ENCODE assay signal across 17 cellular contexts in the genomic region with DNA sequence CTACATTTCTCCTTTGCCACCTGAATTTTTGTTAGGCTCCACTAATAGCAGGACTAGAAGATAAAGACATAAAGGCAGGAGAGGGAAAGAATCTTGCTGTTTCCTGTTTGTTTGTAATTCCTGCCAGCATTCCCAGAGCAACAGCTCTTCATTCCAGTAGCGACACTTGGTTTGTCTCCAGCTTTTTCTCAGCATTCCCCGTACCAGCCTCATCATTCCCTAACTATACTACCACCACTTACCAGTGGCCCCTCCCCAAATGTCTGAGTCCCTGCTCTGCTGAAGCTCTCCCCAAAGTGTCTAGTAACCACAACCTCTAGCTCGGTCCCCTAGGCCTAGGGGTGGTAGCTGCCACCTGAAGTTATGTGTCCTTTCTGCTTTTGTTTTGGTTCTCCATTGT.
"Had no signal": no experiment of that assay in that cellular context is flagged by ENCODE, and none has a peak within 500 bp of the region (broad histone marks: within the 10 kb centered on the region; RNA-seq: fewer than 3 reads in every experiment).

No MANE protein-coding gene starts in this region.

- H3K4me1 ChIP-seq: ascending aorta, gastroesophageal sphincter, left lung, suprapubic skin had no signal

- H3K4me3 Mint-ChIP-seq: activated naive CD4-positive, alpha-beta T cell treated with anti-CD3 and anti-CD28 coated beads for 36 hours; activated naive CD8-positive, alpha-beta T cell treated with anti-CD3 and anti-CD28 coated beads, Interleukin-2, amount 50 U/mL, for 24 hours; effector memory CD8-positive, alpha-beta T cell; nephron; type B pancreatic cell had no signal

- DNase-seq: activated naive CD4-positive, alpha-beta T cell treated with anti-CD3 and anti-CD28 coated beads for 36 hours; activated naive CD8-positive, alpha-beta T cell treated with anti-CD3 and anti-CD28 coated beads, Interleukin-2, amount 50 U/mL, for 24 hours; dermis blood vessel endothelial cell; effector memory CD8-positive, alpha-beta T cell; kidney; left lung; mammary epithelial cell; stimulated activated CD4-positive, alpha-beta T cell treated with anti-CD3 and anti-CD28 coated beads, Interleukin-15, amount 100 ng/mL, for 24 hours; stimulated activated CD4-positive, alpha-beta T cell treated with anti-CD3 and anti-CD28 coated beads, Interleukin-4, amount 100 ng/mL, for 24 hours had no signal

- H3K36me3 ChIP-seq: ascending aorta, right atrium auricular region had no signal

- H3K27ac Mint-ChIP-seq: activated naive CD4-positive, alpha-beta T cell treated with anti-CD3 and anti-CD28 coated beads for 36 hours; activated naive CD8-positive, alpha-beta T cell treated with anti-CD3 and anti-CD28 coated beads, Interleukin-2, amount 50 U/mL, for 24 hours; effector memory CD8-positive, alpha-beta T cell; progenitor cell of endocrine pancreas; type B pancreatic cell had no signal

- H3K27me3 Mint-ChIP-seq: activated naive CD8-positive, alpha-beta T cell treated with anti-CD3 and anti-CD28 coated beads, Interleukin-2, amount 50 U/mL, for 24 hours; effector memory CD8-positive, alpha-beta T cell; progenitor cell of endocrine pancreas; type B pancreatic cell had no signal

- H3K4me3 ChIP-seq: ascending aorta, gastroesophageal sphincter, left lung, right atrium auricular region, skin epidermis, suprapubic skin had no signal

- H3K9me3 ChIP-seq: ascending aorta, gastroesophageal sphincter, left lung, right atrium auricular region, suprapubic skin had no signal

- H3K27ac ChIP-seq: ascending aorta, gastroesophageal sphincter, left lung, right atrium auricular region, skin epidermis, suprapubic skin had no signal

- H3K27me3 ChIP-seq: ascending aorta, gastroesophageal sphincter, left lung, right atrium auricular region, suprapubic skin had no signal

- H3K9me3 Mint-ChIP-seq: activated naive CD4-positive, alpha-beta T cell treated with anti-CD3 and anti-CD28 coated beads for 36 hours; activated naive CD8-positive, alpha-beta T cell treated with anti-CD3 and anti-CD28 coated beads, Interleukin-2, amount 50 U/mL, for 24 hours; effector memory CD8-positive, alpha-beta T cell; nephron; type B pancreatic cell had no signal
